Comparison of ENCODE assay signal across 16 cellular contexts in the genomic region with DNA sequence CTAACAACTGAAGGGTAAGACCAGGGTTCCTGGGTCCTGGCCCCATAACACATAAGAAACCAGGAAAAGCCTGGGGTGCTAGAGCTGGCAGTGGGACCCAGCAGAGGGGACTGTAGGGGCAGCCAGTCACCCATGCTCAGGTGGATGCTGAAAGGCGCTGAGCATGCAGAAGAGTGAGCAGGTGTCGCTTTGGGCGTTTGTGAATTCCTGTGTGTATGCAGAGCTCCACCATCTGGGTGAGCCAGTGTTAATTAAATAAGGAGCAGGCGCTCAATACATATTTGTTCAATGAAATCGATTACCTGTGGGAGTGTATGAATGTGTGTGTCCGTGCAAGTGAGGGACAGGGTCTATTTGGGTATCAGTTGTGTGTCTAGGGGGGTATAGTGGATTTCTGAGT. TPM values are rescaled to one million over a fixed set of nuclear protein-coding genes. Genes with fewer than 3 reads are reported as not detected.
DNase-seq lines count a peak whose midpoint lies in the region; ATAC-seq and TF ChIP-seq lines count a peak whose summit lies in the region.
"Had no signal": no experiment of that assay in that cellular context is flagged by ENCODE, and none has a peak within 500 bp of the region (broad histone marks: within the 10 kb centered on the region; RNA-seq: fewer than 3 reads in every experiment).

No MANE protein-coding gene starts in this region.

- intact Hi-C loops in heart left ventricle (cut with DNase I): loop anchor here in 2 of 10 donors (10.0 kb wide), 2 partner anchors 102 to 502 kb away; no protein-coding TSS in a partner anchor
- intact Hi-C loops in cardiac septum (cut with DNase I): no loop called here

- H3K27me3 Mint-ChIP-seq in type B pancreatic cell: peaks cover 27% of the 10 kb centered on the region

- H3K27me3 ChIP-seq in heart left ventricle: peaks cover 0 to 30% (median 3%) of the 10 kb centered on the region in 9 donors
- H3K27me3 ChIP-seq in foreskin keratinocyte: peaks cover 8% of the 10 kb centered on the region
- no peaks in the 10 kb centered on the region for H3K27me3 ChIP-seq in thoracic aorta (replicated peaks; ENCODE audit: insufficient read depth)

- 80 to 86% (median 82%) methylated on average over 6 of the region's 6 CpGs for WGBS in heart left ventricle, 4 donors

- H3K36me3 ChIP-seq in heart left ventricle (no peaks in the 10 kb centered on the region), thoracic aorta (no peaks in the 10 kb centered on the region)

- peaks cover 0 to 15% (median 0%) of the 10 kb centered on the region in 12 donors for H3K4me1 ChIP-seq in heart left ventricle
- no peaks in the 10 kb centered on the region for H3K4me1 ChIP-seq in foreskin keratinocyte
- no peaks in the 10 kb centered on the region for H3K4me1 ChIP-seq in thoracic aorta (ENCODE audit: control insufficient read depth in 1 of 2, low read depth in 2 of 2)

- TF ChIP-seq POLR2A in heart left ventricle (IDR thresholded peaks at IDR 0.05): no peak

- DNase-seq in heart left ventricle (no peak), cardiac septum (ENCODE audit: low spot score) (no peak), NCI-H2171 (lab: John Stamatoyannopoulos, UW) (peak; percentile 38), foreskin keratinocyte (no peak), thoracic aorta (ENCODE audit: low spot score) (no peak), HCEC 1CT (no peak), type B pancreatic cell (ENCODE audit: extremely low spot score, unreplicated experiment) (no peak)
- DNase-seq in stimulated activated naive CD8-positive, alpha-beta T cell treated with anti-CD3 and anti-CD28 coated beads, Interleukin-15, Interleukin-2, amounts not matched to agents 100 U/mL and 50 U/mL, for 24 hours: no peak
- DNase-seq: activated gamma-delta T cell; effector CD8-positive, alpha-beta T cell; foreskin fibroblast had no signal

- H3K4me3 Mint-ChIP-seq in type B pancreatic cell: no peak overlapping the region
- H3K4me3 Mint-ChIP-seq: neural crest cell, WTC11 had no signal

- H3K4me3 ChIP-seq in heart left ventricle: peak overlapping the region in 9 of 12 donors; percentile 22 to 61 (median 38)
- H3K4me3 ChIP-seq in thoracic aorta: peak overlapping the region; percentile 60
- H3K4me3 ChIP-seq: smooth muscle cell had no signal

- no peaks in the 10 kb centered on the region for H3K9me3 Mint-ChIP-seq in type B pancreatic cell
- H3K9me3 Mint-ChIP-seq: neural crest cell, WTC11 had no signal

- H3K36me3 Mint-ChIP-seq in type B pancreatic cell: no peaks in the 10 kb centered on the region
- H3K36me3 Mint-ChIP-seq: WTC11 had no signal

- TF ChIP-seq CTCF in heart left ventricle (IDR thresholded peaks at IDR 0.05) (no peak), foreskin keratinocyte (conservative IDR thresholded peaks at IDR 0.05) (peak; percentile 18), thoracic aorta (IDR thresholded peaks at IDR 0.05) (no peak), type B pancreatic cell (conservative IDR thresholded peaks at IDR 0.05) (no peak)

- H3K9me3 ChIP-seq in heart left ventricle: no peaks in the 10 kb centered on the region
- no peaks in the 10 kb centered on the region for H3K9me3 ChIP-seq in thoracic aorta

- no peak for ATAC-seq in heart left ventricle
- no peak for ATAC-seq in foreskin keratinocyte
- no peak for ATAC-seq in thoracic aorta (ENCODE audit: insufficient number of reproducible peaks, low FRiP score, low read depth)
- ATAC-seq in stimulated activated naive CD8-positive, alpha-beta T cell treated with anti-CD3 and anti-CD28 coated beads, Interleukin-15, Interleukin-2, amounts not matched to agents 100 U/mL and 50 U/mL, for 24 hours: no peak
- ATAC-seq: Panc1, WTC11 had no signal

- peak overlapping the region in 2 of 12 donors; percentile 9 to 80 for H3K27ac ChIP-seq in heart left ventricle
- H3K27ac ChIP-seq in foreskin keratinocyte: no peak overlapping the region
- H3K27ac ChIP-seq in thoracic aorta: no peak overlapping the region

- H3K27ac Mint-ChIP-seq in type B pancreatic cell: no peak overlapping the region
- H3K27ac Mint-ChIP-seq: WTC11 had no signal

- H3K4me1 Mint-ChIP-seq in type B pancreatic cell (ENCODE audit: unreplicated experiment): no peaks in the 10 kb centered on the region

RNA-seq across cellular contexts. Expression of gene C1QA, which starts 0.5 kb away (rescaled TPM):
- 100 to 1,000 TPM in 2 of 9 donors, 10 to 100 TPM in 7; 24.8 to 675 (median 57.0) TPM for total RNA-seq in heart left ventricle
- 10 to 100 TPM; 26.4 to 46.6 TPM for polyA plus RNA-seq in heart left ventricle
- 35.1 TPM for total RNA-seq in cardiac septum
- total RNA-seq in foreskin keratinocyte: not detected in 2 replicates
- polyA plus RNA-seq in foreskin keratinocyte: not detected in 2 replicates
- 100 to 1,000 TPM; 234 to 501 TPM for total RNA-seq in thoracic aorta
- total RNA-seq in type B pancreatic cell (ENCODE audit: low replicate concordance): 0.69 TPM in 1 of 2 replicates, not detected in the other
- total RNA-seq: activated CD8-positive, alpha-beta memory T cell treated with anti-CD3 and anti-CD28 coated beads for 36 hours; neural crest cell; smooth muscle cell had no signal
- polyA plus RNA-seq: smooth muscle cell had no signal

RNA-seq across cellular contexts. Expression of gene C1QC, which starts 6.5 kb away (rescaled TPM):
- total RNA-seq in heart left ventricle (100 to 1,000 TPM in 3 of 9 donors, 10 to 100 TPM in 6; 20.9 to 674 (median 50.6) TPM), cardiac septum (38.6 TPM), foreskin keratinocyte (not detected in 2 replicates), thoracic aorta (100 to 1,000 TPM; 241 to 542 TPM), type B pancreatic cell (ENCODE audit: low replicate concordance) (not detected in 2 replicates)
- polyA plus RNA-seq in heart left ventricle (10 to 100 TPM; 13.9 to 50.0 TPM), foreskin keratinocyte (not detected in 2 replicates)
- total RNA-seq: activated CD8-positive, alpha-beta memory T cell treated with anti-CD3 and anti-CD28 coated beads for 36 hours; neural crest cell; smooth muscle cell had no signal
- polyA plus RNA-seq: smooth muscle cell had no signal

RNA-seq across cellular contexts. Expression of gene C1QB, which starts 16.1 kb away (rescaled TPM):
- total RNA-seq in heart left ventricle (100 to 1,000 TPM in 3 of 9 donors, 10 to 100 TPM in 6; 16.6 to 667 (median 81.4) TPM), cardiac septum (34.3 TPM), foreskin keratinocyte (not detected in 2 replicates), thoracic aorta (100 to 1,000 TPM; 448 to 884 TPM), type B pancreatic cell (ENCODE audit: low replicate concordance) (not detected in 2 replicates)
- polyA plus RNA-seq in heart left ventricle (10 to 100 TPM; 25.9 to 61.9 TPM), foreskin keratinocyte (not detected in 2 replicates)
- total RNA-seq: activated CD8-positive, alpha-beta memory T cell treated with anti-CD3 and anti-CD28 coated beads for 36 hours; neural crest cell; smooth muscle cell had no signal
- polyA plus RNA-seq: smooth muscle cell had no signal

Comparison
In these comparisons a context has a peak if more than half of its experiments do, and no peak if none do; other contexts are left out.
1. RNA of gene C1QA, which starts 0.5 kb away (total RNA-seq): 234 to 501 TPM in thoracic aorta, 24.8 to 675 TPM in heart left ventricle and 35.1 TPM in cardiac septum (single experiment); not detected in foreskin keratinocyte and 0.69 TPM in type B pancreatic cell; every median in the first group is over 10 times any median in the second.
2. RNA of gene C1QC, which starts 6.5 kb away (total RNA-seq): 241 to 542 TPM in thoracic aorta, 20.9 to 674 TPM in heart left ventricle and 38.6 TPM in cardiac septum (single experiment); not detected in foreskin keratinocyte and not detected in type B pancreatic cell; every median in the first group is over 10 times any median in the second.
3. RNA of gene C1QB, which starts 16.1 kb away (total RNA-seq): 448 to 884 TPM in thoracic aorta, 16.6 to 667 TPM in heart left ventricle and 34.3 TPM in cardiac septum (single experiment); not detected in foreskin keratinocyte and not detected in type B pancreatic cell; every median in the first group is over 10 times any median in the second.